ENCODE assay signal across 9 cellular contexts in the genomic region with DNA sequence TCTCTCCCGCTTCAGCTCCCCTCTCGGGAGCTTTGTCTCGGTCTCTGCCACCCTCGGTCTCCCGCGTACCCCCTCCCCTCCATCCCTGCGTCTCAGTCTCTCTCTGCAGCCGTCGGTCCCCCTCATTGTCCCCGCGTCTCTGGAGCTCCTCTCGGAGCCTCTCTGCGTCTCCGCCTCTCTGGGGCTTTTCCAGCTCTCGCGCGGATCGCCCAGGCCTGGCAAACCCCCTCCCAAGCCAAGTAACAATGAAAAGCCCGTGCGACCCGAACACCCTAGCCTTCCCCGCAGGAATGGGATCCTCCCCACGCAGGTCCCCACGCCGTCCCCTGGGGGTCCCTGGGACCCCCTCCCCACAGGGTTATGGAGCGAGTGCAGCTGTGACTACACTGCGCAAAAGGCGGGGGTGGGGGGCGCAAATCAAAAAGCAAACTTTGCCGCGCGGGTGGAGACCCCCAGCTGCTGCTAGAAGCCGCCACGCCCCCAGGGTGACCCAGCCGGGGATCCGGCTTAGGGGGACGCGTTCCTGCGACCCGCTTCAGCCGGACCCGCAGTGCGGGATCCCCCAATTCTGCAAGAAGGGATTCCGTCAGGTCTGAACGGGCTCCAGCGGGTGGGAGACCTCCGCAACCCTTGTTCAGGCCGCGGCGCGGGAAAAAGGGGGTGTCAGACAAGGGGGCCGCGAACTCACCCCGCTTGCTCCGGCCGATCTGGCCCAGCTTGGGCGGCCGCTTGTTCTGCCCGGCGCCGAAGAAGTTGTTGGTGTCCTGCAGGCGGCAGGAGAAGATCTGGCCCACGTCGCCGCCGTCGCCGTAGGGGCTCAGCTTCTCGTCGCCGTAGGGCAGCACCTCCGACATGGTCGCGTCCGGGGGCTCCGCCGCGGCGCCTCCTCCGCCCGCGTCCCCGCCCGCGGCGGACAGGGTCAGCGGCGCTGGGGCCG. TPM values are rescaled to one million over a fixed set of nuclear protein-coding genes. Genes with fewer than 3 reads are reported as not detected.
DNase-seq lines count a peak whose midpoint lies in the region; TF ChIP-seq lines count a peak whose summit lies in the region.
"Had no signal": no experiment of that assay in that cellular context is flagged by ENCODE, and none has a peak within 500 bp of the region (broad histone marks: within the 10 kb centered on the region; RNA-seq: fewer than 3 reads in every experiment).

No MANE protein-coding gene starts in this region.

- DNase-seq in activated T-cell treated with anti-CD3 and anti-CD28 coated beads, Interleukin-2, amount 50 U/mL, for 24 hours: peak; percentile 51
- DNase-seq in activated T-cell treated with anti-CD3 and anti-CD28 coated beads for 4 hours (no peak), astrocyte of the spinal cord (ENCODE audit: low read depth, low spot score) (no peak), NCI-H2081 treated with DMSO at 0.1 percent for 48 hours (lab: John Stamatoyannopoulos, UW) (no peak), GM20000 (ENCODE audit: low spot score) (no peak), T-helper 9 cell (no peak)

- H3K27me3 ChIP-seq in layer of hippocampus (ENCODE audit: control insufficient read depth, insufficient read depth, low read length): peaks cover 2% of the 10 kb centered on the region

- H3K4me3 Mint-ChIP-seq in activated T-cell treated with anti-CD3 and anti-CD28 coated beads, Interleukin-2, amount 50 U/mL, for 24 hours: peak overlapping the region; percentile 69

- TF ChIP-seq CTCF in astrocyte of the spinal cord (IDR thresholded peaks at IDR 0.05; ENCODE audit: low read depth, low read length) (no peak), GM20000 (IDR thresholded peaks at IDR 0.05; ENCODE audit: extremely low read depth, missing control alignments) (no peak)

- peaks cover 80% of the 10 kb centered on the region for H3K27me3 Mint-ChIP-seq in activated T-cell treated with anti-CD3 and anti-CD28 coated beads, Interleukin-2, amount 50 U/mL, for 24 hours

- H3K9me3 Mint-ChIP-seq in activated T-cell treated with anti-CD3 and anti-CD28 coated beads, Interleukin-2, amount 50 U/mL, for 24 hours: no peaks in the 10 kb centered on the region
- H3K9me3 Mint-ChIP-seq: activated naive CD4-positive, alpha-beta T cell treated with anti-CD3 and anti-CD28 coated beads, Interleukin-2, amount 50 U/mL, for 72 hours had no signal

- H3K36me3 Mint-ChIP-seq in activated T-cell treated with anti-CD3 and anti-CD28 coated beads, Interleukin-2, amount 50 U/mL, for 24 hours (ENCODE audit: low read depth): no peaks in the 10 kb centered on the region

- peak overlapping the region; percentile 77 for H3K4me3 ChIP-seq in astrocyte of the spinal cord (ENCODE audit: low read depth, low read length)

- H3K27ac ChIP-seq in layer of hippocampus (ENCODE audit: low read depth, low read length) (peak overlapping the region; percentile 94), temporal lobe (ENCODE audit: low read depth, low read length) (peak overlapping the region; percentile 95)

- in situ Hi-C loops in astrocyte of the spinal cord (cut with HindIII; ENCODE audit: low sequenced_read_pairs): no loop called here

- no peak overlapping the region for H3K27ac Mint-ChIP-seq in activated T-cell treated with anti-CD3 and anti-CD28 coated beads, Interleukin-2, amount 50 U/mL, for 24 hours

- H3K4me1 Mint-ChIP-seq in activated T-cell treated with anti-CD3 and anti-CD28 coated beads, Interleukin-2, amount 50 U/mL, for 24 hours (ENCODE audit: low read depth): peaks cover 14% of the 10 kb centered on the region

RNA-seq across cellular contexts. Expression of gene CAMK2N1, which starts 1.2 kb away (rescaled TPM):
- 74.3 TPM for total RNA-seq in temporal lobe

RNA-seq across cellular contexts. Expression of gene MUL1, which starts 23.2 kb away (rescaled TPM):
- total RNA-seq in temporal lobe: 17.9 TPM
